ENCODE assay signal across 8 cellular contexts in the genomic region with DNA sequence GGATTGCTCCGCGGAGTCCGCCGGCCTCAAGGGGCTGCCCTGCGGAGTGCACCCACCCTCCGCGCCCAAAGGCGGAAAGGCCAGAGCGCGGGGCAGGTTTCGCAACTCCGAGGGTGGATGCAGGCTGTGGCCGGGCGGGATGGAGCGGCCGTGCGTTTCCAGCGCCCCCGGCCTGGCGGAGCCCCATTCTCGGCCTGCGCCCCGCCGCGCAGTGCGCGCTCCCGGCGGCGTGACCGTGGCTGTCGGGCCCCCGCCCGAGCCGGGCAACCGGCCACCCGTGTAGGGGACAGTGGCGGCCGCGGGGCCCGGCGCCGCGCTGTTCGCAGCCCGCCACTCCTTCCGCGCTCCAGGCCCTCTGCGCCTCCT. TPM values are rescaled to one million over a fixed set of nuclear protein-coding genes. Genes with fewer than 3 reads are reported as not detected.
DNase-seq lines count a peak whose midpoint lies in the region; ATAC-seq and TF ChIP-seq lines count a peak whose summit lies in the region.

No MANE protein-coding gene starts in this region.

- TF ChIP-seq CTCF in HL-60 (IDR thresholded peaks at IDR 0.05; ENCODE audit: insufficient read depth, low read length) (no peak), adrenal gland (IDR thresholded peaks at IDR 0.05) (no peak), hepatocyte (IDR thresholded peaks at IDR 0.05; ENCODE audit: poor library complexity) (no peak)

- 0 to 1% (median 0%) methylated on average over 28 to 49 of the region's 49 CpGs; no CpG with 5 or more reads in 1 of the 4 donors for WGBS in adrenal gland, 4 donors
- 2% methylated on average over 38 of the region's 49 CpGs for WGBS in hepatocyte (ENCODE audit: low lambda C conversion rate, missing lambda C conversion rate)

- H3K27ac ChIP-seq in HL-60 (replicated peaks) (peak overlapping the region; percentile 73), adrenal gland (peak overlapping the region; percentile 70 to 99 (median 97)), hepatocyte (peak overlapping the region; percentile 95)

- no peaks in the 10 kb centered on the region for H4K20me1 ChIP-seq in hepatocyte (ENCODE audit: insufficient read depth, poor library complexity, severe bottlenecking)

- H3K9me2 ChIP-seq in hepatocyte (replicated peaks; ENCODE audit: insufficient read depth): no peaks in the 10 kb centered on the region

- no peaks in the 10 kb centered on the region for H3K27me3 ChIP-seq in HL-60 (ENCODE audit: insufficient read depth, poor library complexity, severe bottlenecking)
- H3K27me3 ChIP-seq in adrenal gland: no peaks in the 10 kb centered on the region
- peaks cover 9% of the 10 kb centered on the region for H3K27me3 ChIP-seq in hepatocyte
- H3K27me3 ChIP-seq in skeletal muscle satellite cell (ENCODE audit: control insufficient read depth, insufficient read depth, low read length): peaks cover 30% of the 10 kb centered on the region

- DNase-seq in ACHN (peak; percentile 34), HL-60 (ENCODE audit: low read depth in 1 of 2, low spot score in 1 of 2) (peak in 1 of 2 experiments; percentile 33), adrenal gland (peak; percentile 45 to 65 (median 58)), hepatocyte (ENCODE audit: low spot score) (peak; percentile 58), SW480 (ENCODE audit: low spot score) (no peak)
- no peak for DNase-seq in effector CD8-positive, alpha-beta T cell (lab: John Stamatoyannopoulos, UW)

- intact Hi-C loops in adrenal gland (cut with DNase I): loop anchor here in 1 of 2 donors (10.0 kb wide), 1 partner anchor 51 kb away; no protein-coding TSS in a partner anchor

- no peak for TF ChIP-seq POLR2A in adrenal gland (IDR thresholded peaks at IDR 0.05)

- in situ Hi-C loops in ACHN (cut with HindIII; ENCODE audit: low pct_ligation_motif_present, low pct_unique_long_range_greater_than_20kb, low sequenced_read_pairs): no loop called here

- peaks cover 31% of the 10 kb centered on the region for H3K79me2 ChIP-seq in hepatocyte

- peak overlapping the region; percentile 78 for H3K4me3 ChIP-seq in HL-60 (replicated peaks; ENCODE audit: insufficient read depth, low read length)
- H3K4me3 ChIP-seq in adrenal gland: peak overlapping the region; percentile 33 to 95 (median 69)
- H3K4me3 ChIP-seq in hepatocyte: peak overlapping the region; percentile 96
- H3K4me3 ChIP-seq in skeletal muscle satellite cell (ENCODE audit: low read length): peak overlapping the region; percentile 90

- H3K4me2 ChIP-seq in hepatocyte (peak overlapping the region; percentile 96), skeletal muscle satellite cell (ENCODE audit: low read length) (peak overlapping the region; percentile 96)

- peak overlapping the region; percentile 95 for H3K9ac ChIP-seq in skeletal muscle satellite cell (ENCODE audit: low read depth, low read length)

- H2AFZ ChIP-seq in hepatocyte: peak overlapping the region; percentile 93

- H3K9me3 ChIP-seq in adrenal gland (replicated peaks in 1 of 3) (no peaks in the 10 kb centered on the region), hepatocyte (ENCODE audit: low read depth) (no peaks in the 10 kb centered on the region), skeletal muscle satellite cell (replicated peaks; ENCODE audit: low read length) (no peaks in the 10 kb centered on the region)

- H3K4me1 ChIP-seq in adrenal gland (replicated peaks in 1 of 2) (peaks cover 11 to 50% of the 10 kb centered on the region in 2 donors), hepatocyte (ENCODE audit: insufficient read depth) (peaks cover 28% of the 10 kb centered on the region), skeletal muscle satellite cell (ENCODE audit: control insufficient read depth, insufficient read depth, low read length) (peaks cover 45% of the 10 kb centered on the region)

- peak; percentile 13 for ATAC-seq in GM18907 (IDR thresholded peaks at IDR 0.05; ENCODE audit: unreplicated experiment)

- H3K36me3 ChIP-seq in adrenal gland (replicated peaks in 1 of 2) (no peaks in the 10 kb centered on the region), hepatocyte (replicated peaks; ENCODE audit: insufficient read depth, low read depth) (no peaks in the 10 kb centered on the region), skeletal muscle satellite cell (ENCODE audit: insufficient read depth, low read length) (no peaks in the 10 kb centered on the region)

RNA-seq across cellular contexts. Expression of a gene that starts 0.3 kb away (rescaled TPM):
- 10 to 100 TPM; 36.6 to 49.1 (median 43.9) TPM for total RNA-seq in adrenal gland
- 10 to 100 TPM in 2 of 3 donors, 1 to 10 TPM in 1; 7.4 to 48.5 (median 10.9) TPM for polyA plus RNA-seq in adrenal gland
- total RNA-seq in hepatocyte: 26.2 and 27.6 TPM in 2 replicates
- 7.3 and 13.3 TPM in 2 replicates for polyA plus RNA-seq in hepatocyte
- 72.5 and 78.6 TPM in 2 replicates for total RNA-seq in skeletal muscle satellite cell (2012; rRNA removed)

Comparison
In these comparisons a context has a peak if more than half of its experiments do, and no peak if none do; other contexts are left out.
1. DNase-seq: peak in ACHN (single experiment), adrenal gland (7 of 7) and hepatocyte (single experiment); none in SW480 (single experiment) and effector CD8-positive, alpha-beta T cell (single experiment).
2. Peak in every context shown above with its lines, with median percentiles within 50 percentile points of each other: H3K27ac ChIP-seq and H3K4me3 ChIP-seq.